12 cellular contexts compared by ENCODE assay signal in the genomic region with DNA sequence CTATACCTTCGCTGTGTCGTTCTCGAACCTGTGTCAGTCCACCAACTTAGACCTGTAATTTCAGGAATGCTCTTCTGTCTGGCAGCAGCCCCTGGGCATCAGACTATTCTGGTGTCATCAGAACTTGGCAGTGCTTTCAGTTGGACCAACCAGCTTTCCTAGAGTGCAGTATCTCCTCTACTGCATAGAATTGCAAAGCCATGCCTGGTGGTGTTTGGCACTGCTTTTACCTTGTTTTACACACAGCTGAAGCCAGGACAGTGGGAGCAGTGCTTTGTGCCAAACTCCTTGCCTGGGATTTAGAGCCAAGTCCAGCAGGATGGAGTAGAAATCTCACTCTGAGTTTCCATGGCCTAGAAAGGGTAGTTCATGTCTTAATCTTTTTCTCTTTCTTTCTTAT. TPM values are rescaled to one million over a fixed set of nuclear protein-coding genes. Genes with fewer than 3 reads are reported as not detected.
DNase-seq lines count a peak whose midpoint lies in the region; ATAC-seq and TF ChIP-seq lines count a peak whose summit lies in the region.
"Had no signal": no experiment of that assay in that cellular context is flagged by ENCODE, and none has a peak within 500 bp of the region (broad histone marks: within the 10 kb centered on the region; RNA-seq: fewer than 3 reads in every experiment).

No MANE protein-coding gene starts in this region.

- H3K27me3 ChIP-seq in muscle layer of colon (ENCODE audit: control insufficient read depth in 1 of 2, insufficient read depth in 2 of 2, low read length in 2 of 2), result no peaks in the 10 kb centered on the region
- H3K27me3 ChIP-seq in transverse colon, result no peaks in the 10 kb centered on the region

- H3K27ac ChIP-seq in muscle layer of colon (ENCODE audit: low read depth, low read length) (no peak overlapping the region), transverse colon (peak overlapping the region; percentile 52 to 83 (median 60))

- peak overlapping the region; percentile 56 for H3K4me3 ChIP-seq in epithelial cell of esophagus (ENCODE audit: low read length)
- peak overlapping the region; percentile 74 to 84 for H3K4me3 ChIP-seq in muscle layer of colon (ENCODE audit: low read depth in 1 of 2, low read length in 2 of 2)
- peak overlapping the region in 3 of 4 donors; percentile 43 to 70 (median 51) for H3K4me3 ChIP-seq in transverse colon

- TF ChIP-seq CTCF in epithelial cell of esophagus (IDR thresholded peaks at IDR 0.05; ENCODE audit: insufficient read depth, low read depth, low read length, missing control alignments) (no peak), transverse colon (IDR thresholded peaks at IDR 0.05) (no peak)

- TF ChIP-seq POLR2A in transverse colon (IDR thresholded peaks at IDR 0.05), result no peak

- H3K4me3 Mint-ChIP-seq in activated naive CD4-positive, alpha-beta T cell treated with anti-CD3 and anti-CD28 coated beads, Interleukin-2, amount 50 U/mL, for 24 hours, result no peak overlapping the region

- H3K9me3 Mint-ChIP-seq in activated naive CD4-positive, alpha-beta T cell treated with anti-CD3 and anti-CD28 coated beads, Interleukin-2, amount 50 U/mL, for 24 hours, result no peaks in the 10 kb centered on the region

- intact Hi-C loops in transverse colon (cut with DNase I; ENCODE audit: low total_unique reads), result loop anchor here (2.0 kb wide), 1 partner anchor 75 kb away; no protein-coding TSS in a partner anchor

- H3K9ac ChIP-seq in muscle layer of colon (ENCODE audit: low read length), result no peak overlapping the region

- no peaks in the 10 kb centered on the region for H3K9me3 ChIP-seq in muscle layer of colon (ENCODE audit: low read length)
- H3K9me3 ChIP-seq in transverse colon, result no peaks in the 10 kb centered on the region

- peaks cover 13% of the 10 kb centered on the region for H3K4me1 Mint-ChIP-seq in activated naive CD4-positive, alpha-beta T cell treated with anti-CD3 and anti-CD28 coated beads, Interleukin-2, amount 50 U/mL, for 24 hours

- H3K36me3 ChIP-seq in muscle layer of colon (ENCODE audit: insufficient read depth, low read length) (no peaks in the 10 kb centered on the region), transverse colon (no peaks in the 10 kb centered on the region)

- TF ChIP-seq EP300 in transverse colon (IDR thresholded peaks at IDR 0.05; ENCODE audit: low read depth), result no peak

- peak overlapping the region; percentile 75 for H3K27ac Mint-ChIP-seq in activated naive CD4-positive, alpha-beta T cell treated with anti-CD3 and anti-CD28 coated beads, Interleukin-2, amount 50 U/mL, for 24 hours
- H3K27ac Mint-ChIP-seq: activated CD8-positive, alpha-beta memory T cell treated with anti-CD3 and anti-CD28 coated beads, Interleukin-2, amount 10 ng/mL, durations not matched to agents 7 days and 5 days had no signal

- WGBS in transverse colon (ENCODE audit: low coverage in 1 of 2), 2 donors, result 79% methylated on average over 3 of the region's 3 CpGs; no CpG with 5 or more reads in 1 of the 2 donors

- H3K4me1 ChIP-seq in muscle layer of colon (ENCODE audit: insufficient read depth, low read length), result peaks cover 18% of the 10 kb centered on the region
- H3K4me1 ChIP-seq in transverse colon, result peaks cover 0 to 33% (median 23%) of the 10 kb centered on the region in 4 donors

- H3K27me3 Mint-ChIP-seq in activated naive CD4-positive, alpha-beta T cell treated with anti-CD3 and anti-CD28 coated beads, Interleukin-2, amount 50 U/mL, for 24 hours, result no peaks in the 10 kb centered on the region
- H3K27me3 Mint-ChIP-seq: activated CD8-positive, alpha-beta memory T cell treated with anti-CD3 and anti-CD28 coated beads, Interleukin-2, amount 10 ng/mL, durations not matched to agents 7 days and 5 days had no signal

- peaks cover 2% of the 10 kb centered on the region for H3K36me3 Mint-ChIP-seq in activated naive CD4-positive, alpha-beta T cell treated with anti-CD3 and anti-CD28 coated beads, Interleukin-2, amount 50 U/mL, for 24 hours
- H3K36me3 Mint-ChIP-seq: activated CD8-positive, alpha-beta memory T cell treated with anti-CD3 and anti-CD28 coated beads, Interleukin-2, amount 10 ng/mL, durations not matched to agents 7 days and 5 days had no signal

- ATAC-seq in SK-N-SH treated with all-trans-retinoic acid at 6 μM for 48 hours, result no peak
- ATAC-seq: activated CD8-positive, alpha-beta memory T cell treated with anti-CD3 and anti-CD28 coated beads, Interleukin-2, amount 10 ng/mL, durations not matched to agents 7 days and 5 days had no signal

- in situ Hi-C loops in transverse colon (cut with MboI; ENCODE audit: low pct_ligation_motif_present in 1 of 4, low pct_unique_long_range_greater_than_20kb in 1 of 4, low sequenced_read_pairs in 3 of 4), result loop anchor here (5.0 kb wide), 1 partner anchor 72 kb away; no protein-coding TSS in a partner anchor

- DNase-seq in activated naive CD4-positive, alpha-beta T cell treated with anti-CD3 and anti-CD28 coated beads, Interleukin-2, amount 50 U/mL, for 16 hours, result no peak
- no peak for DNase-seq in epithelial cell of esophagus (ENCODE audit: low read depth)
- no peak for DNase-seq in transverse colon
- DNase-seq in NCI-H345 treated with DMSO at 0.1 percent for 48 hours (lab: John Stamatoyannopoulos, UW; ENCODE audit: unreplicated experiment), result no peak
- no peak for DNase-seq in GM19240 (ENCODE audit: insufficient read length, low spot score)
- DNase-seq: activated CD8-positive, alpha-beta memory T cell treated with anti-CD3 and anti-CD28 coated beads, Interleukin-2, amount 10 ng/mL, durations not matched to agents 7 days and 5 days; NCI-H1694; SHP77 treated with DMSO at 0.1 percent for 48 hours; stimulated activated CD4-positive, alpha-beta T cell treated with anti-CD3 and anti-CD28 coated beads, Interleukin-4, amount 100 ng/mL, for 1 hour had no signal

TF ChIP-seq in SK-N-SH treated with all-trans-retinoic acid at 6 μM for 48 hours, 23 proteins besides CTCF, POLR2A, EP300 and RAD21:
- no peak for TF ChIP-seq ISL1 (CRISPR knock-in tag; IDR thresholded peaks at IDR 0.05)
- no peak for TF ChIP-seq ZNF8 (CRISPR knock-in tag; IDR thresholded peaks at IDR 0.05)
- TF ChIP-seq ZFP3 (CRISPR knock-in tag; IDR thresholded peaks at IDR 0.05), result no peak
- no peak for TF ChIP-seq TCF4 (CRISPR knock-in tag; IDR thresholded peaks at IDR 0.05; ENCODE audit: borderline replicate concordance)
- no peak for TF ChIP-seq ARNTL (CRISPR knock-in tag; IDR thresholded peaks at IDR 0.05; ENCODE audit: borderline replicate concordance, low read depth)
- no peak for TF ChIP-seq ESRRG (CRISPR knock-in tag; IDR thresholded peaks at IDR 0.05)
- TF ChIP-seq, protein P1, sequence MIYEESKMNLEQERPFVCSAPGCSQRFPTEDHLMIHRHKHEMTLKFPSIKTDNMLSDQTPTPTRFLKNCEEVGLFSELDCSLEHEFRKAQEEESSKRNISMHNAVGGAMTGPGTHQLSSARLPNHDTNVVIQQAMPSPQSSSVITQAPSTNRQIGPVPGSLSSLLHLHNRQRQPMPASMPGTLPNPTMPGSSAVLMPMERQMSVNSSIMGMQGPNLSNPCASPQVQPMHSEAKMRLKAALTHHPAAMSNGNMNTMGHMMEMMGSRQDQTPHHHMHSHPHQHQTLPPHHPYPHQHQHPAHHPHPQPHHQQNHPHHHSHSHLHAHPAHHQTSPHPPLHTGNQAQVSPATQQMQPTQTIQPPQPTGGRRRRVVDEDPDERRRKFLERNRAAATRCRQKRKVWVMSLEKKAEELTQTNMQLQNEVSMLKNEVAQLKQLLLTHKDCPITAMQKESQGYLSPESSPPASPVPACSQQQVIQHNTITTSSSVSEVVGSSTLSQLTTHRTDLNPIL (CRISPR knock-in tag; IDR thresholded peaks at IDR 0.05; ENCODE audit: low read depth), result no peak
- TF ChIP-seq ZNF565 (CRISPR knock-in tag; conservative IDR thresholded peaks at IDR 0.05; ENCODE audit: low read depth), result no peak
- no peak for TF ChIP-seq SNAI2 (CRISPR knock-in tag; IDR thresholded peaks at IDR 0.05)
- no peak for TF ChIP-seq BACH2 (CRISPR knock-in tag; IDR thresholded peaks at IDR 0.05; ENCODE audit: borderline replicate concordance)
- TF ChIP-seq, protein P2, sequence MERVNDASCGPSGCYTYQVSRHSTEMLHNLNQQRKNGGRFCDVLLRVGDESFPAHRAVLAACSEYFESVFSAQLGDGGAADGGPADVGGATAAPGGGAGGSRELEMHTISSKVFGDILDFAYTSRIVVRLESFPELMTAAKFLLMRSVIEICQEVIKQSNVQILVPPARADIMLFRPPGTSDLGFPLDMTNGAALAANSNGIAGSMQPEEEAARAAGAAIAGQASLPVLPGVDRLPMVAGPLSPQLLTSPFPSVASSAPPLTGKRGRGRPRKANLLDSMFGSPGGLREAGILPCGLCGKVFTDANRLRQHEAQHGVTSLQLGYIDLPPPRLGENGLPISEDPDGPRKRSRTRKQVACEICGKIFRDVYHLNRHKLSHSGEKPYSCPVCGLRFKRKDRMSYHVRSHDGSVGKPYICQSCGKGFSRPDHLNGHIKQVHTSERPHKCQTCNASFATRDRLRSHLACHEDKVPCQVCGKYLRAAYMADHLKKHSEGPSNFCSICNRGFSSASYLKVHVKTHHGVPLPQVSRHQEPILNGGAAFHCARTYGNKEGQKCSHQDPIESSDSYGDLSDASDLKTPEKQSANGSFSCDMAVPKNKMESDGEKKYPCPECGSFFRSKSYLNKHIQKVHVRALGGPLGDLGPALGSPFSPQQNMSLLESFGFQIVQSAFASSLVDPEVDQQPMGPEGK (CRISPR knock-in tag; IDR thresholded peaks at IDR 0.05; ENCODE audit: borderline replicate concordance), result no peak
- no peak for TF ChIP-seq ZFP30 (CRISPR knock-in tag; IDR thresholded peaks at IDR 0.05)

RNA-seq across cellular contexts. Expression of a gene that starts 1.5 kb away (rescaled TPM):
- 10 to 100 TPM in 3 of 4 donors, 1 to 10 TPM in 1; 6.2 to 54.5 (median 45.0) TPM for total RNA-seq in transverse colon

RNA-seq across cellular contexts. Expression of a gene that starts 57.6 kb away (rescaled TPM):
- 1 to 10 TPM in 2 of 4 donors, not detected in 2; 2.7 TPM for total RNA-seq in transverse colon
